2 cellular contexts compared by ENCODE assay signal in the genomic region with DNA sequence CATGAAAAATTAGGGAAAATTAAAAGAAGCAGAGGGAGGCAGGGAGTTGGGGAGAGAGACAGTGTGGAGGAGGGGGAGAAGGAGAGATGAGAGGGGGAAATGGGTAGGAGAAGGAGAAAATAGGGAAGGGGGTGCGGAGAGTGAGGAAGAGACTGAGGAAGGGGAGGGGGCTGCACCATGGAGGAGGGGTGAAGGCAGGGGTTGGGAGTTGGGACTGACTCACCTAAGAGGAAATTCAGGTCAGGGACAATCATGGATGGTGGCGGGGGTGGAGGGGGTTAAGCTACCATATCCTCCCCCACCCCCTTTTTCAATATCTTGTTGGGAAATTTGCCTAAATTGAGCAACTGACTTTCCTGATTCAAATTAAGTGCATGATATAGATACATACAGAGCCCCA.
A peak's percentile ranks its signal among the peaks of the same experiment; 100 is the strongest.
TF ChIP-seq lines count a peak whose summit lies in the region.

No MANE protein-coding gene starts in this region.

TF ChIP-seq in HEK293, 187 proteins besides CTCF, POLR2A, EP300 and RAD21:
- TF ChIP-seq, protein P1, sequence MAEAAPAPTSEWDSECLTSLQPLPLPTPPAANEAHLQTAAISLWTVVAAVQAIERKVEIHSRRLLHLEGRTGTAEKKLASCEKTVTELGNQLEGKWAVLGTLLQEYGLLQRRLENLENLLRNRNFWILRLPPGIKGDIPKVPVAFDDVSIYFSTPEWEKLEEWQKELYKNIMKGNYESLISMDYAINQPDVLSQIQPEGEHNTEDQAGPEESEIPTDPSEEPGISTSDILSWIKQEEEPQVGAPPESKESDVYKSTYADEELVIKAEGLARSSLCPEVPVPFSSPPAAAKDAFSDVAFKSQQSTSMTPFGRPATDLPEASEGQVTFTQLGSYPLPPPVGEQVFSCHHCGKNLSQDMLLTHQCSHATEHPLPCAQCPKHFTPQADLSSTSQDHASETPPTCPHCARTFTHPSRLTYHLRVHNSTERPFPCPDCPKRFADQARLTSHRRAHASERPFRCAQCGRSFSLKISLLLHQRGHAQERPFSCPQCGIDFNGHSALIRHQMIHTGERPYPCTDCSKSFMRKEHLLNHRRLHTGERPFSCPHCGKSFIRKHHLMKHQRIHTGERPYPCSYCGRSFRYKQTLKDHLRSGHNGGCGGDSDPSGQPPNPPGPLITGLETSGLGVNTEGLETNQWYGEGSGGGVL (tag by site-specific recombination; IDR thresholded peaks at IDR 0.05) = peak; percentile 24; the same call in 1 of the 2 replicates
- TF ChIP-seq EGR2 (tag by site-specific recombination; IDR thresholded peaks at IDR 0.05; ENCODE audit: low read depth) (peak; percentile 20; the same call in 1 of the 2 replicates), ZXDB (tag by site-specific recombination; IDR thresholded peaks at IDR 0.05) (no peak)
- TF ChIP-seq, protein P2, sequence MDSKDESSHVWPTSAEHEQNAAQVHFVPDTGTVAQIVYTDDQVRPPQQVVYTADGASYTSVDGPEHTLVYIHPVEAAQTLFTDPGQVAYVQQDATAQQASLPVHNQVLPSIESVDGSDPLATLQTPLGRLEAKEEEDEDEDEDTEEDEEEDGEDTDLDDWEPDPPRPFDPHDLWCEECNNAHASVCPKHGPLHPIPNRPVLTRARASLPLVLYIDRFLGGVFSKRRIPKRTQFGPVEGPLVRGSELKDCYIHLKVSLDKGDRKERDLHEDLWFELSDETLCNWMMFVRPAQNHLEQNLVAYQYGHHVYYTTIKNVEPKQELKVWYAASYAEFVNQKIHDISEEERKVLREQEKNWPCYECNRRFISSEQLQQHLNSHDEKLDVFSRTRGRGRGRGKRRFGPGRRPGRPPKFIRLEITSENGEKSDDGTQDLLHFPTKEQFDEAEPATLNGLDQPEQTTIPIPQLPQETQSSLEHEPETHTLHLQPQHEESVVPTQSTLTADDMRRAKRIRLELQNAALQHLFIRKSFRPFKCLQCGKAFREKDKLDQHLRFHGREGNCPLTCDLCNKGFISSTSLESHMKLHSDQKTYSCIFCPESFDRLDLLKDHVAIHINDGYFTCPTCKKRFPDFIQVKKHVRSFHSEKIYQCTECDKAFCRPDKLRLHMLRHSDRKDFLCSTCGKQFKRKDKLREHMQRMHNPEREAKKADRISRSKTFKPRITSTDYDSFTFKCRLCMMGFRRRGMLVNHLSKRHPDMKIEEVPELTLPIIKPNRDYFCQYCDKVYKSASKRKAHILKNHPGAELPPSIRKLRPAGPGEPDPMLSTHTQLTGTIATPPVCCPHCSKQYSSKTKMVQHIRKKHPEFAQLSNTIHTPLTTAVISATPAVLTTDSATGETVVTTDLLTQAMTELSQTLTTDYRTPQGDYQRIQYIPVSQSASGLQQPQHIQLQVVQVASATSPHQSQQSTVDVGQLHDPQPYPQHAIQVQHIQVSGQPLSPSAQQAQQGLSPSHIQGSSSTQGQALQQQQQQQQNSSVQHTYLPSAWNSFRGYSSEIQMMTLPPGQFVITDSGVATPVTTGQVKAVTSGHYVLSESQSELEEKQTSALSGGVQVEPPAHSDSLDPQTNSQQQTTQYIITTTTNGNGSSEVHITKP (tag by site-specific recombination; IDR thresholded peaks at IDR 0.05) = 0 out of 2 replicates have a peak, but pooled peaks have one; percentile 22
- TF ChIP-seq, protein P3, sequence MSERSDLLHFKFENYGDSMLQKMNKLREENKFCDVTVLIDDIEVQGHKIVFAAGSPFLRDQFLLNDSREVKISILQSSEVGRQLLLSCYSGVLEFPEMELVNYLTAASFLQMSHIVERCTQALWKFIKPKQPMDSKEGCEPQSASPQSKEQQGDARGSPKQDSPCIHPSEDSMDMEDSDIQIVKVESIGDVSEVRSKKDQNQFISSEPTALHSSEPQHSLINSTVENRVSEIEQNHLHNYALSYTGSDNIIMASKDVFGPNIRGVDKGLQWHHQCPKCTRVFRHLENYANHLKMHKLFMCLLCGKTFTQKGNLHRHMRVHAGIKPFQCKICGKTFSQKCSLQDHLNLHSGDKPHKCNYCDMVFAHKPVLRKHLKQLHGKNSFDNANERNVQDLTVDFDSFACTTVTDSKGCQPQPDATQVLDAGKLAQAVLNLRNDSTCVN (tag by site-specific recombination; optimal IDR thresholded peaks at IDR 0.05) = no peak

TF ChIP-seq in H1, 55 proteins besides CTCF, POLR2A, EP300 and RAD21:
- TF ChIP-seq YY1 (IDR thresholded peaks at IDR 0.05; ENCODE audit: low read depth, low read length) (no peak), CTBP2 (IDR thresholded peaks at IDR 0.05; ENCODE audit: borderline replicate concordance, insufficient read depth, insufficient read length, low read length) (no peak), FOSL1 (IDR thresholded peaks at IDR 0.05; ENCODE audit: insufficient read depth, low read depth, low read length) (no peak), TCF12 (IDR thresholded peaks at IDR 0.05; ENCODE audit: low read depth, low read length) (no peak), RFX5 (IDR thresholded peaks at IDR 0.05; ENCODE audit: borderline replicate concordance, low read depth, low read length) (no peak), SIN3A (conservative IDR thresholded peaks at IDR 0.05 in 1 of 2, IDR thresholded peaks at IDR 0.05 in 1 of 2; ENCODE audit: low read depth in 1 of 2, low read length in 2 of 2) (no peak), SP1 (IDR thresholded peaks at IDR 0.05; ENCODE audit: low read depth, low read length) (no peak), CBX8 (IDR thresholded peaks at IDR 0.05; ENCODE audit: borderline replicate concordance, low read depth, low read length) (no peak), RNF2 (IDR thresholded peaks at IDR 0.05; ENCODE audit: borderline replicate concordance, low read depth, low read length, missing control alignments, poor library complexity, severe bottlenecking) (no peak)
